In the genomic region with DNA sequence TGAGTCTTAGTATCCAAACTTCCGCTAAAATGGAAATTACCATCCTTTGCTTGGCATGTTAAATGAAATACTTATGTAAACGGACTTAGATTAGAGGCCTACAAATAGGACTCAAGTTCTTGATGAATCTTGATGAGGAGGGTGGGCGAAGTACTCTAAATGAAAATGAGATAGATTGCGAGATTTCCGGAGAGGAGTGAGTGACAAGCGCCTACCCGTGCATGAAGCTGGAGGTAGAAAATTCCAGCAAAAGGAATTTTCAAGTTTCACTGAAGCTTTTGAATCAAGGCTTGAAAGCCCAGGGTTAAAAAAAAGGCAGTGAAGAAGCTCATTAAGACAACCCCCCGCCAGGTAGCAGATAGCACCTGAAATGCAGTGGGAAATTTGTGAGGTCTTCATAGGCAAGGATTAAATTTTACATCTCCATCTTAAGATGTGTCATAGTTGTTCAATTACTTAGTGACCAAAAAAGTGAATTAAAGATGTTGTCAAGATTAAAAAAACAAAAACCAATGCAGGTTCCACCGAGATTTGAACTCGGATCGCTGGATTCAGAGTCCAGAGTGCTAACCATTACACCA, we compare ENCODE assay signal across 8 cellular contexts. TPM values are rescaled to one million over a fixed set of nuclear protein-coding genes. Genes with fewer than 3 reads are reported as not detected.
DNase-seq lines count a peak whose midpoint lies in the region; ATAC-seq, FAIRE-seq and TF ChIP-seq lines count a peak whose summit lies in the region.

No MANE protein-coding gene starts in this region.

- H3K27me3 Mint-ChIP-seq in activated CD8-positive, alpha-beta memory T cell treated with anti-CD3 and anti-CD28 coated beads, Interleukin-2, amount 10 ng/mL, durations not matched to agents 7 days and 5 days: no peaks in the 10 kb centered on the region
- no peaks in the 10 kb centered on the region for H3K27me3 Mint-ChIP-seq in activated T-helper 2 cell treated with anti-CD3 and anti-CD28 coated beads, Interferon-gamma antibody, Interleukin-2, Interleukin-4, amounts not matched to agents 10 μg/mL and 5 μg/mL and 100 μg/mL, durations not matched to agents 14 hours and 24 hours and 36 hours (ENCODE audit: low read depth)

- no peak for TF ChIP-seq POLR2A in testis (IDR thresholded peaks at IDR 0.05)

- peak overlapping the region; percentile 30 for H3K4me2 ChIP-seq in keratinocyte (ENCODE audit: control insufficient read depth, extremely low read depth, insufficient read depth, low read depth, low read length)

- ATAC-seq in activated CD8-positive, alpha-beta memory T cell treated with anti-CD3 and anti-CD28 coated beads, Interleukin-2, amount 10 ng/mL, durations not matched to agents 7 days and 5 days: no peak

- H3K27me3 ChIP-seq in keratinocyte (ENCODE audit: control insufficient read depth, extremely low read depth, insufficient read depth, low read length) (no peaks in the 10 kb centered on the region), testis (no peaks in the 10 kb centered on the region)

- CTCF ChIA-PET in activated CD8-positive, alpha-beta memory T cell treated with anti-CD3 and anti-CD28 coated beads, Interleukin-2, amount 10 ng/mL, durations not matched to agents 7 days and 5 days (lab: Charles Lee): interaction anchor here (0.9 to 2.7 kb wide), 17 partner anchors 9 to 630 kb away, joined by 3 to 20 read pairs (median 4); partner anchors contain the start of genes DENND4A, INTS14 and SNAPC5

- no peak overlapping the region for H2AFZ ChIP-seq in keratinocyte (ENCODE audit: control insufficient read depth, low read length)

- TF ChIP-seq CTCF in keratinocyte (optimal IDR thresholded peaks at IDR 0.05 in 1 of 3, IDR thresholded peaks at IDR 0.05 in 1 of 3, conservative IDR thresholded peaks at IDR 0.05 in 1 of 3; ENCODE audit: extremely low read depth in 1 of 3, insufficient read depth in 2 of 3, low read length in 3 of 3): no peak
- no peak for TF ChIP-seq CTCF in testis (IDR thresholded peaks at IDR 0.05)

- H3K27ac Mint-ChIP-seq in activated CD8-positive, alpha-beta memory T cell treated with anti-CD3 and anti-CD28 coated beads, Interleukin-2, amount 10 ng/mL, durations not matched to agents 7 days and 5 days: peak overlapping the region; percentile 99
- peak overlapping the region; percentile 84 for H3K27ac Mint-ChIP-seq in activated T-helper 2 cell treated with anti-CD3 and anti-CD28 coated beads, Interferon-gamma antibody, Interleukin-2, Interleukin-4, amounts not matched to agents 10 μg/mL and 5 μg/mL and 100 μg/mL, durations not matched to agents 14 hours and 24 hours and 36 hours

- WGBS in testis, 2 donors: 56 to 57% methylated on average over 11 of the region's 11 CpGs

- dilution Hi-C loops in keratinocyte (cut with MboI; ENCODE audit: extremely low pct_ligation_motif_present, low sequenced_read_pairs): no loop called here

- H3K9me3 Mint-ChIP-seq in activated CD8-positive, alpha-beta memory T cell treated with anti-CD3 and anti-CD28 coated beads, Interleukin-2, amount 10 ng/mL, durations not matched to agents 7 days and 5 days (ENCODE audit: low read depth): no peaks in the 10 kb centered on the region
- H3K9me3 Mint-ChIP-seq in activated T-helper 2 cell treated with anti-CD3 and anti-CD28 coated beads, Interferon-gamma antibody, Interleukin-2, Interleukin-4, amounts not matched to agents 10 μg/mL and 5 μg/mL and 100 μg/mL, durations not matched to agents 14 hours and 24 hours and 36 hours: no peaks in the 10 kb centered on the region

- H3K36me3 Mint-ChIP-seq in activated CD8-positive, alpha-beta memory T cell treated with anti-CD3 and anti-CD28 coated beads, Interleukin-2, amount 10 ng/mL, durations not matched to agents 7 days and 5 days: peaks cover 4% of the 10 kb centered on the region
- peaks cover 15% of the 10 kb centered on the region for H3K36me3 Mint-ChIP-seq in activated T-helper 2 cell treated with anti-CD3 and anti-CD28 coated beads, Interferon-gamma antibody, Interleukin-2, Interleukin-4, amounts not matched to agents 10 μg/mL and 5 μg/mL and 100 μg/mL, durations not matched to agents 14 hours and 24 hours and 36 hours (ENCODE audit: low read depth)

- no peaks in the 10 kb centered on the region for H3K9me3 ChIP-seq in keratinocyte (ENCODE audit: control insufficient read depth, low read depth, low read length)
- H3K9me3 ChIP-seq in testis: no peaks in the 10 kb centered on the region

- H3K4me1 ChIP-seq in keratinocyte (ENCODE audit: control insufficient read depth, extremely low read depth, insufficient read depth, low read length): peaks cover 20% of the 10 kb centered on the region
- peaks cover 5% of the 10 kb centered on the region for H3K4me1 ChIP-seq in testis

- H3K4me3 ChIP-seq in keratinocyte (ENCODE audit: control insufficient read depth in 2 of 3, extremely low read depth in 1 of 3, insufficient read depth in 2 of 3, low read depth in 1 of 3, low read length in 3 of 3): peak overlapping the region; percentile 81 to 98 (median 91)
- peak overlapping the region; percentile 66 to 95 for H3K4me3 ChIP-seq in testis

- no peak for DNase-seq in activated CD8-positive, alpha-beta memory T cell treated with anti-CD3 and anti-CD28 coated beads, Interleukin-2, amount 10 ng/mL, durations not matched to agents 7 days and 5 days
- DNase-seq in activated CD8-positive, alpha-beta memory T cell treated with anti-CD3 and anti-CD28 coated beads for 24 hours: no peak
- no peak for DNase-seq in activated T-helper 2 cell treated with anti-CD3 and anti-CD28 coated beads, Interferon-gamma antibody, Interleukin-2, Interleukin-4, amounts not matched to agents 10 μg/mL and 5 μg/mL and 100 μg/mL, durations not matched to agents 14 hours and 24 hours and 36 hours (ENCODE audit: low spot score)
- DNase-seq in keratinocyte (ENCODE audit: low read depth, low spot score) (no peak), testis (no peak), cerebellar nuclear complex (lab: John Stamatoyannopoulos, UW) (no peak), T1000 (lab: John Stamatoyannopoulos, UW) (no peak)
- no peak for DNase-seq in stimulated activated CD4-positive, alpha-beta T cell treated with anti-CD3 and anti-CD28 coated beads, Interleukin-4, amount 100 ng/mL, for 24 hours

- intact Hi-C loops in activated T-helper 2 cell treated with anti-CD3 and anti-CD28 coated beads, Interferon-gamma antibody, Interleukin-2, Interleukin-4, amounts not matched to agents 10 μg/mL and 5 μg/mL and 100 μg/mL, durations not matched to agents 14 hours and 24 hours and 36 hours (cut with micrococcal nuclease): loop anchor here (1.0 to 10.0 kb wide), 2 partner anchors 19 to 334 kb away; partner anchors contain the start of gene HACD3
- intact Hi-C loops in testis (cut with DNase I; ENCODE audit: low total_unique reads): no loop called here

- no peak for FAIRE-seq in keratinocyte (lab: Jason Lieb, UNC)

- no peaks in the 10 kb centered on the region for H3K9me1 ChIP-seq in keratinocyte (ENCODE audit: control insufficient read depth, extremely low read depth, insufficient read depth, low read length)

- peak overlapping the region; percentile 98 for H3K4me3 Mint-ChIP-seq in activated CD8-positive, alpha-beta memory T cell treated with anti-CD3 and anti-CD28 coated beads, Interleukin-2, amount 10 ng/mL, durations not matched to agents 7 days and 5 days
- peak overlapping the region; percentile 89 for H3K4me3 Mint-ChIP-seq in activated T-helper 2 cell treated with anti-CD3 and anti-CD28 coated beads, Interferon-gamma antibody, Interleukin-2, Interleukin-4, amounts not matched to agents 10 μg/mL and 5 μg/mL and 100 μg/mL, durations not matched to agents 14 hours and 24 hours and 36 hours (ENCODE audit: low read depth)

- H3K9ac ChIP-seq in keratinocyte (ENCODE audit: control insufficient read depth, extremely low read depth, insufficient read depth, low read length): peak overlapping the region; percentile 98

- H3K36me3 ChIP-seq in keratinocyte (ENCODE audit: control insufficient read depth in 2 of 2, extremely low read depth in 1 of 2, insufficient read depth in 2 of 2, low read length in 2 of 2) (no peaks in the 10 kb centered on the region), testis (ENCODE audit: low read depth, missing control alignments) (no peaks in the 10 kb centered on the region)

- peaks cover 25% of the 10 kb centered on the region for H3K4me1 Mint-ChIP-seq in activated CD8-positive, alpha-beta memory T cell treated with anti-CD3 and anti-CD28 coated beads, Interleukin-2, amount 10 ng/mL, durations not matched to agents 7 days and 5 days
- H3K4me1 Mint-ChIP-seq in activated T-helper 2 cell treated with anti-CD3 and anti-CD28 coated beads, Interferon-gamma antibody, Interleukin-2, Interleukin-4, amounts not matched to agents 10 μg/mL and 5 μg/mL and 100 μg/mL, durations not matched to agents 14 hours and 24 hours and 36 hours (ENCODE audit: low read depth): peaks cover 19% of the 10 kb centered on the region

- peaks cover 3% of the 10 kb centered on the region for H4K20me1 ChIP-seq in keratinocyte (ENCODE audit: control insufficient read depth, extremely low read depth, insufficient read depth, low read length)

- H3K27ac ChIP-seq in keratinocyte (ENCODE audit: control insufficient read depth, insufficient read depth, low read length) (peak overlapping the region; percentile 90), testis (peak overlapping the region; percentile 92 to 97)

- H3K79me2 ChIP-seq in keratinocyte (ENCODE audit: control insufficient read depth, insufficient read depth, low read length): peaks cover 43% of the 10 kb centered on the region

RNA-seq across cellular contexts. Expression of gene RAB11A, which starts 0.7 kb away (rescaled TPM):
- total RNA-seq in activated CD8-positive, alpha-beta memory T cell treated with anti-CD3 and anti-CD28 coated beads, Interleukin-2, amount 10 ng/mL, durations not matched to agents 7 days and 5 days: 100 to 1,000 TPM; 139 to 183 TPM
- total RNA-seq in activated T-helper 2 cell treated with anti-CD3 and anti-CD28 coated beads, Interferon-gamma antibody, Interleukin-2, Interleukin-4, amounts not matched to agents 10 μg/mL and 5 μg/mL and 100 μg/mL, durations not matched to agents 14 hours and 24 hours and 36 hours: 153 and 155 TPM in 2 replicates
- polyA plus RNA-seq in keratinocyte: 356 to 649 TPM (median 537 TPM) in 3 replicates
- polyA plus RNA-seq in keratinocyte (2011; ENCODE audit: low read depth): 542 TPM
- 603 and 936 TPM in 2 replicates for polyA plus RNA-seq in keratinocyte (2011; cell fraction: cytosol; rRNA removed)
- 444 and 474 TPM in 2 replicates for polyA plus RNA-seq in keratinocyte (2011; cell fraction: nucleus; rRNA removed)
- polyA plus RNA-seq in keratinocyte (2012; ENCODE audit: low replicate concordance): 359 and 594 TPM in 2 replicates
- 116 to 357 TPM (median 214 TPM) in 3 replicates for polyA minus RNA-seq in keratinocyte
- 89.8 TPM for polyA minus RNA-seq in keratinocyte (2011; cell fraction: cytosol; rRNA and poly(A)+ RNA removed)
- polyA minus RNA-seq in keratinocyte (2011; cell fraction: nucleus; rRNA and poly(A)+ RNA removed): 21.9 and 103 TPM in 2 replicates
- 100 to 1,000 TPM; 221 to 307 TPM for total RNA-seq in testis
- polyA plus RNA-seq in testis (ENCODE audit: insufficient read depth, low read depth, low replicate concordance): 546 TPM
